1 cellular context compared by ENCODE assay signal in genomic region chr5:110853267-110853666, GRCh38.
TF ChIP-seq lines count a peak whose summit lies in the region.

No MANE protein-coding gene starts in this region.

TF ChIP-seq in SK-N-SH, 30 proteins besides CTCF, POLR2A, EP300 and RAD21 (continued from another document):
- TF ChIP-seq ZBTB33 (IDR thresholded peaks at IDR 0.05; ENCODE audit: borderline replicate concordance, low read depth) (no peak), GATA2 (CRISPR knock-in tag; IDR thresholded peaks at IDR 0.05) (no peak), FOXJ3 (CRISPR knock-in tag; IDR thresholded peaks at IDR 0.05) (no peak)
